ENCODE assay signal across 12 cellular contexts in the genomic region with DNA sequence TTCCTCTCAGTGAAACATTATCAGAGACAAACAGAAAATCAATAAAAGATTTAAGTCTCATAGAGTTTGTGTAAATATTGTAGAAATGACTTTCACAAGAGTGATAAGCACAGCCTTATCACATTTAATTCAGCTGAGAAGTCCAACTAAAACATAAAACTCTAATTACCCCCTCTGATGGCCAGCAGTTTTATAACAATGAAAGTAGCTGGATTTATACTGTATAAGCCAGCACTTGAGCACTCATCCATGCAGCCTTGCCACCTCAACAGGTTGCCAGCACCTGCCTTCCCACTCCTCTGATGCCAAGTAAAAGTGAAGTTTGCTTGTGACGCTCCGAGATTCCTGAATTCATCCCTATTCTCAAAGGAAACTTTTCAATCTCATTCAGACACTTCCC.
DNase-seq lines count a peak whose midpoint lies in the region; ATAC-seq and TF ChIP-seq lines count a peak whose summit lies in the region.
"Had no signal": no experiment of that assay in that cellular context is flagged by ENCODE, and none has a peak within 500 bp of the region (broad histone marks: within the 10 kb centered on the region; RNA-seq: fewer than 3 reads in every experiment).

No MANE protein-coding gene starts in this region.

- H3K4me1 Mint-ChIP-seq in mesothelial cell of epicardium: peaks cover 45% of the 10 kb centered on the region
- peaks cover 10 to 17% (median 13%) of the 10 kb centered on the region in 4 donors for H3K4me1 Mint-ChIP-seq in CD4-positive, alpha-beta memory T cell

- H3K9ac ChIP-seq in HCT116 (ENCODE audit: low read length): no peak overlapping the region

- H3K4me1 ChIP-seq in HCT116 (ENCODE audit: control insufficient read depth in 1 of 2, insufficient read depth in 2 of 2, low read length in 2 of 2): peaks cover 0 to 10% of the 10 kb centered on the region in 2 experiments; a peak in 2 of 4 replicates
- H3K4me1 ChIP-seq in CD4-positive, alpha-beta memory T cell (ENCODE audit: insufficient read depth, low read length): no peaks in the 10 kb centered on the region
- H3K4me1 ChIP-seq: suprapubic skin had no signal

- TF ChIP-seq RAD21 in HCT116 (IDR thresholded peaks at IDR 0.05; ENCODE audit: low read depth): 0 out of 2 replicates have a peak, but pooled peaks have one; percentile 17

- H3K9me2 ChIP-seq in HCT116 (ENCODE audit: insufficient read depth): no peaks in the 10 kb centered on the region

- TF ChIP-seq POLR2A in HCT116 (IDR thresholded peaks at IDR 0.05; ENCODE audit: borderline replicate concordance, extremely low read depth, insufficient read depth, insufficient read length): no peak

- RAD21 ChIA-PET in HCT116 (lab: Charles Lee; ENCODE audit: low non-redundant PET in 1 of 2, low total read pairs in 2 of 2, uncharacterized antibody in 2 of 2, unreplicated experiment in 2 of 2): no interaction called here

- H3K27ac ChIP-seq in HCT116 (ENCODE audit: low read depth, low read length) (no peak overlapping the region), VCaP (peak overlapping the region; percentile 44)
- H3K27ac ChIP-seq in CD4-positive, alpha-beta memory T cell (ENCODE audit: low read depth, low read length): no peak overlapping the region
- H3K27ac ChIP-seq: suprapubic skin had no signal

- H3K4me3 ChIP-seq in HCT116 (replicated peaks in 1 of 2; ENCODE audit: low read depth in 1 of 2, low read length in 2 of 2): no peak overlapping the region
- H3K4me3 ChIP-seq in CD4-positive, alpha-beta memory T cell (ENCODE audit: low read length in 2 of 2): no peak overlapping the region
- H3K4me3 ChIP-seq: suprapubic skin had no signal

- no peaks in the 10 kb centered on the region for H3K27me3 Mint-ChIP-seq in mesothelial cell of epicardium (ENCODE audit: low read depth)
- H3K27me3 Mint-ChIP-seq in CD4-positive, alpha-beta memory T cell: peaks cover 0 to 4% of the 10 kb centered on the region in 2 donors
- H3K27me3 Mint-ChIP-seq: activated naive CD8-positive, alpha-beta T cell had no signal

- no peak overlapping the region for H2AFZ ChIP-seq in HCT116 (ENCODE audit: low read depth, low read length, poor library complexity, severe bottlenecking)

- H3K27ac Mint-ChIP-seq in mesothelial cell of epicardium: peak overlapping the region; percentile 14
- no peak overlapping the region for H3K27ac Mint-ChIP-seq in CD4-positive, alpha-beta memory T cell
- H3K27ac Mint-ChIP-seq: activated naive CD8-positive, alpha-beta T cell had no signal

- intact Hi-C loops in HCT116 (cut with micrococcal nuclease): no loop called here
- intact Hi-C loops in CD4-positive, alpha-beta memory T cell (cut with micrococcal nuclease): loop anchor here (10.0 kb wide), 1 partner anchor 104 kb away; a partner anchor contains a TSS

- H3K9me3 Mint-ChIP-seq in mesothelial cell of epicardium: peaks cover 25% of the 10 kb centered on the region
- peaks cover 0 to 4% (median 0%) of the 10 kb centered on the region in 8 donors for H3K9me3 Mint-ChIP-seq in CD4-positive, alpha-beta memory T cell

- no peak overlapping the region for H3K4me3 Mint-ChIP-seq in mesothelial cell of epicardium
- H3K4me3 Mint-ChIP-seq in CD4-positive, alpha-beta memory T cell: no peak overlapping the region
- H3K4me3 Mint-ChIP-seq: activated naive CD8-positive, alpha-beta T cell; naive thymus-derived CD4-positive, alpha-beta T cell had no signal

- POLR2A ChIA-PET in HCT116 (lab: Charles Lee): no interaction called here
- POLR2A ChIA-PET in CD4-positive, alpha-beta memory T cell (lab: Charles Lee; ENCODE audit: partially characterized antibody): no interaction called here

- H3K36me3 ChIP-seq in HCT116 (ENCODE audit: control insufficient read depth in 1 of 2, insufficient read depth in 2 of 2, low read length in 2 of 2): no peaks in the 10 kb centered on the region
- no peaks in the 10 kb centered on the region for H3K36me3 ChIP-seq in CD4-positive, alpha-beta memory T cell (ENCODE audit: insufficient read depth, low read length)
- H3K36me3 ChIP-seq: suprapubic skin had no signal

- no peak overlapping the region for H3K4me2 ChIP-seq in HCT116 (ENCODE audit: low read length)

- CTCF ChIA-PET in HCT116 (lab: Charles Lee): interaction anchor here (1.2 kb wide), 1 partner anchor 337 kb away, joined by 5 read pairs; no protein-coding TSS in a partner anchor
- CTCF ChIA-PET in CD4-positive, alpha-beta memory T cell (lab: Charles Lee; ENCODE audit: partially characterized antibody): interaction anchor here (0.8 to 1.0 kb wide), 2 partner anchors 207 to 408 kb away, joined by 4 to 5 read pairs; no protein-coding TSS in a partner anchor

- peaks cover 11% of the 10 kb centered on the region for H3K36me3 Mint-ChIP-seq in mesothelial cell of epicardium
- H3K36me3 Mint-ChIP-seq in CD4-positive, alpha-beta memory T cell: no peaks in the 10 kb centered on the region

- no peaks in the 10 kb centered on the region for H3K9me3 ChIP-seq in HCT116 (ENCODE audit: control insufficient read depth in 1 of 2, insufficient read depth in 1 of 2, low read depth in 1 of 2, low read length in 2 of 2)
- H3K9me3 ChIP-seq in CD4-positive, alpha-beta memory T cell (ENCODE audit: control insufficient read depth in 1 of 2, low read length in 2 of 2): no peaks in the 10 kb centered on the region

- BruUV-seq in HCT116 (replicated peaks; lab: Mats Ljungman, UMichigan): no TSS peak

- DNase-seq in HCT116 (ENCODE audit: low read depth, low spot score) (no peak), NCI-H2107 treated with DMSO at 0.1 percent for 48 hours (lab: John Stamatoyannopoulos, UW; ENCODE audit: unreplicated experiment) (peak; percentile 91), mesothelial cell of epicardium (ENCODE audit: low spot score in 2 of 2, unreplicated experiment in 2 of 2) (no peak), NCI-H226 (no peak)
- DNase-seq in CD4-positive, alpha-beta memory T cell: no peak
- DNase-seq: cortex of kidney; islet precursor cell; naive thymus-derived CD4-positive, alpha-beta T cell had no signal

- no peaks in the 10 kb centered on the region for H4K20me1 ChIP-seq in HCT116 (ENCODE audit: insufficient read depth)

- H3K79me2 ChIP-seq in HCT116 (ENCODE audit: insufficient read depth, low read length): no peaks in the 10 kb centered on the region

- ATAC-seq in HCT116 (no peak), GM19395 (IDR thresholded peaks at IDR 0.05; ENCODE audit: unreplicated experiment) (no peak)
- ATAC-seq: naive thymus-derived CD4-positive, alpha-beta T cell had no signal

- TF ChIP-seq CTCF in HCT116 (IDR thresholded peaks at IDR 0.05 in 2 of 3, conservative IDR thresholded peaks at IDR 0.05 in 1 of 3; ENCODE audit: borderline replicate concordance in 1 of 3, insufficient read depth in 1 of 3, low read depth in 2 of 3, low read length in 2 of 3) (peak in 1 of 3 experiments; percentile 12; a peak in 1 of 6 replicates), VCaP (conservative IDR thresholded peaks at IDR 0.05) (peak; percentile 42), mesothelial cell of epicardium (IDR thresholded peaks at IDR 0.05; ENCODE audit: unreplicated experiment) (no peak)

- H3K27me3 ChIP-seq in HCT116 (ENCODE audit: insufficient read depth, low read length): no peaks in the 10 kb centered on the region
- H3K27me3 ChIP-seq in CD4-positive, alpha-beta memory T cell (ENCODE audit: insufficient read depth, low read length): no peaks in the 10 kb centered on the region
- H3K27me3 ChIP-seq: suprapubic skin had no signal

TF ChIP-seq in HCT116, 20 proteins besides CTCF, POLR2A, EP300 and RAD21:
- TF ChIP-seq EZH2 (IDR thresholded peaks at IDR 0.05) (no peak), ZFX (IDR thresholded peaks at IDR 0.05) (no peak), SIN3A (IDR thresholded peaks at IDR 0.05; ENCODE audit: low read depth) (no peak), SP1 (IDR thresholded peaks at IDR 0.05; ENCODE audit: low read depth) (no peak), TCF7L2 (IDR thresholded peaks at IDR 0.05; ENCODE audit: borderline replicate concordance, extremely low read depth, insufficient read depth, insufficient read length) (no peak)
- TF ChIP-seq, protein P1, sequence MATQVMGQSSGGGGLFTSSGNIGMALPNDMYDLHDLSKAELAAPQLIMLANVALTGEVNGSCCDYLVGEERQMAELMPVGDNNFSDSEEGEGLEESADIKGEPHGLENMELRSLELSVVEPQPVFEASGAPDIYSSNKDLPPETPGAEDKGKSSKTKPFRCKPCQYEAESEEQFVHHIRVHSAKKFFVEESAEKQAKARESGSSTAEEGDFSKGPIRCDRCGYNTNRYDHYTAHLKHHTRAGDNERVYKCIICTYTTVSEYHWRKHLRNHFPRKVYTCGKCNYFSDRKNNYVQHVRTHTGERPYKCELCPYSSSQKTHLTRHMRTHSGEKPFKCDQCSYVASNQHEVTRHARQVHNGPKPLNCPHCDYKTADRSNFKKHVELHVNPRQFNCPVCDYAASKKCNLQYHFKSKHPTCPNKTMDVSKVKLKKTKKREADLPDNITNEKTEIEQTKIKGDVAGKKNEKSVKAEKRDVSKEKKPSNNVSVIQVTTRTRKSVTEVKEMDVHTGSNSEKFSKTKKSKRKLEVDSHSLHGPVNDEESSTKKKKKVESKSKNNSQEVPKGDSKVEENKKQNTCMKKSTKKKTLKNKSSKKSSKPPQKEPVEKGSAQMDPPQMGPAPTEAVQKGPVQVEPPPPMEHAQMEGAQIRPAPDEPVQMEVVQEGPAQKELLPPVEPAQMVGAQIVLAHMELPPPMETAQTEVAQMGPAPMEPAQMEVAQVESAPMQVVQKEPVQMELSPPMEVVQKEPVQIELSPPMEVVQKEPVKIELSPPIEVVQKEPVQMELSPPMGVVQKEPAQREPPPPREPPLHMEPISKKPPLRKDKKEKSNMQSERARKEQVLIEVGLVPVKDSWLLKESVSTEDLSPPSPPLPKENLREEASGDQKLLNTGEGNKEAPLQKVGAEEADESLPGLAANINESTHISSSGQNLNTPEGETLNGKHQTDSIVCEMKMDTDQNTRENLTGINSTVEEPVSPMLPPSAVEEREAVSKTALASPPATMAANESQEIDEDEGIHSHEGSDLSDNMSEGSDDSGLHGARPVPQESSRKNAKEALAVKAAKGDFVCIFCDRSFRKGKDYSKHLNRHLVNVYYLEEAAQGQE (IDR thresholded peaks at IDR 0.05; ENCODE audit: low read depth): no peak
- TF ChIP-seq, protein P2, sequence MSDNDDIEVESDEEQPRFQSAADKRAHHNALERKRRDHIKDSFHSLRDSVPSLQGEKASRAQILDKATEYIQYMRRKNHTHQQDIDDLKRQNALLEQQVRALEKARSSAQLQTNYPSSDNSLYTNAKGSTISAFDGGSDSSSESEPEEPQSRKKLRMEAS (IDR thresholded peaks at IDR 0.05): no peak
